1 cellular context compared by ENCODE assay signal in genomic region chrX:829145-829544, GRCh38.
TF ChIP-seq lines count a peak whose summit lies in the region.

No MANE protein-coding gene starts in this region.

TF ChIP-seq in HepG2, 621 proteins besides CTCF, POLR2A, EP300 and RAD21:
- TF ChIP-seq ZBED4 (CRISPR knock-in tag; IDR thresholded peaks at IDR 0.05; ENCODE audit: borderline replicate concordance), result no peak
- no peak for TF ChIP-seq THAP11 (CRISPR knock-in tag; IDR thresholded peaks at IDR 0.05)
- TF ChIP-seq ZBTB4 (CRISPR knock-in tag; IDR thresholded peaks at IDR 0.05; ENCODE audit: borderline replicate concordance), result no peak
- no peak for TF ChIP-seq FOXM1 (CRISPR knock-in tag; IDR thresholded peaks at IDR 0.05)
- no peak for TF ChIP-seq TARDBP (CRISPR knock-in tag; IDR thresholded peaks at IDR 0.05)
- TF ChIP-seq ZNF24 (IDR thresholded peaks at IDR 0.05), result peak; percentile 92
